6 cellular contexts compared by ENCODE assay signal in the genomic region with DNA sequence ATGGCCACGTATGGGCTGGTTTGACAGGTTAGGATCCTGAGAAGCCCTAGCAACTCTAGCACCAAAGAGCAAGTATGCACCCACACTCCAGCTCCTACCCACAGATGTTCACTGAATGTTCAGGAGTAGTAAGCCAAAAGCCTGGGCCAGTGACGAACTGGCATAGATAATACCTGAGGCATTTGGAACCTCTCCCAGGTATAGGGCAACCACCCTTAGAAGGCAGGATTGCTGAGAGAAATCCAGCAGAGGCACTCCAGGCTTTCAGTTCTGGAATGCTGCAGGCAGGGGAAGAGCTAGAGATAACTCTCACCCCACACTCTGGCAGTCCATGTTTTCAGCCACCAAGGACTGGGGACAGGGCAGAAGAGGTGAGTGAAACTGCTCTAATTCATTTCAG. TPM values are rescaled to one million over a fixed set of nuclear protein-coding genes. Genes with fewer than 3 reads are reported as not detected.
DNase-seq lines count a peak whose midpoint lies in the region; ATAC-seq, FAIRE-seq and TF ChIP-seq lines count a peak whose summit lies in the region.
"Not testable (repeated sequence)": the region's sequence is repeated elsewhere in the genome, so short reads cannot be mapped to it uniquely, and the experiment has no call there.

No MANE protein-coding gene starts in this region.

- peaks cover 12% of the 10 kb centered on the region for H3K9me3 Mint-ChIP-seq in MCF 10A (ENCODE audit: unreplicated experiment)

- FAIRE-seq in pancreas (lab: Jason Lieb, UNC), result not testable (repeated sequence)

- H3K27me3 Mint-ChIP-seq in MCF 10A (ENCODE audit: insufficient read depth, unreplicated experiment), result not testable (repeated sequence)

- intact Hi-C loops in MCF 10A (cut with micrococcal nuclease); Right ventricle myocardium inferior (cut with DNase I); heart right ventricle (cut with DNase I); right cardiac atrium (cut with DNase I); pancreas (cut with DNase I): not testable (repeated sequence)

- TF ChIP-seq CTCF in MCF 10A (IDR thresholded peaks at IDR 0.05; ENCODE audit: unreplicated experiment); heart right ventricle (IDR thresholded peaks at IDR 0.05); liver (IDR thresholded peaks at IDR 0.05; ENCODE audit: low read depth, low read length, missing input control); pancreas (IDR thresholded peaks at IDR 0.05): not testable (repeated sequence)

- H3K9me3 ChIP-seq in heart right ventricle, result peaks cover 0 to 20% (median 7%) of the 10 kb centered on the region in 11 donors
- H3K9me3 ChIP-seq in right cardiac atrium (ENCODE audit: control insufficient read depth, low read length); liver (ENCODE audit: control insufficient read depth in 4 of 4, low read length in 3 of 4); pancreas: not testable (repeated sequence)

- not testable (repeated sequence) for H3K9ac ChIP-seq in liver (ENCODE audit: low read depth in 1 of 2, low read length in 2 of 2)

- CTCF ChIA-PET in MCF 10A (lab: Yijun Ruan, JAX), result not testable (repeated sequence)

- not testable (repeated sequence) for H3K4me3 ChIP-seq in heart right ventricle; right cardiac atrium (ENCODE audit: low read length); liver (ENCODE audit: low read depth in 1 of 3, low read length in 3 of 3); pancreas

- H3K27me3 ChIP-seq in heart right ventricle; right cardiac atrium (ENCODE audit: control insufficient read depth, insufficient read depth); liver (ENCODE audit: control insufficient read depth in 4 of 4, insufficient read depth in 4 of 4, low read length in 3 of 4); pancreas: not testable (repeated sequence)

- POLR2A ChIA-PET in MCF 10A (lab: Yijun Ruan, JAX), result interaction anchor here (0.9 kb wide), 3 partner anchors 9 to 45 kb away, joined by 3 to 6 read pairs (median 3); no protein-coding TSS in a partner anchor

- peaks cover 0 to 20% (median 10%) of the 10 kb centered on the region in 9 donors for H3K4me1 ChIP-seq in heart right ventricle
- not testable (repeated sequence) for H3K4me1 ChIP-seq in right cardiac atrium (ENCODE audit: control insufficient read depth, insufficient read depth, low read length); liver (ENCODE audit: control insufficient read depth in 4 of 4, insufficient read depth in 4 of 4, low read length in 3 of 4); pancreas

- H3K4me3 Mint-ChIP-seq in MCF 10A (ENCODE audit: unreplicated experiment), result peak overlapping the region; percentile 31

- H3K27ac Mint-ChIP-seq in MCF 10A (ENCODE audit: low read depth, unreplicated experiment), result peak overlapping the region; percentile 59

- peaks cover 62% of the 10 kb centered on the region for H3K36me3 Mint-ChIP-seq in MCF 10A (ENCODE audit: insufficient read depth, unreplicated experiment)

- TF ChIP-seq RAD21 in liver (IDR thresholded peaks at IDR 0.05), result not testable (repeated sequence)

- BruUV-seq in MCF 10A (replicated peaks; lab: Mats Ljungman, UMichigan), result not testable (repeated sequence)

- peak overlapping the region in 3 of 10 donors; percentile 14 to 25 (median 15) for H3K27ac ChIP-seq in heart right ventricle
- H3K27ac ChIP-seq in right cardiac atrium (ENCODE audit: low read length); liver (ENCODE audit: low read depth in 1 of 2, low read length in 2 of 2); pancreas: not testable (repeated sequence)

- not testable (repeated sequence) for H3K4me1 Mint-ChIP-seq in MCF 10A (ENCODE audit: insufficient read depth, unreplicated experiment)

- peaks cover 0 to 16% (median 0%) of the 10 kb centered on the region in 9 donors for H3K36me3 ChIP-seq in heart right ventricle
- not testable (repeated sequence) for H3K36me3 ChIP-seq in liver (ENCODE audit: control insufficient read depth in 4 of 4, insufficient read depth in 3 of 4, low read depth in 1 of 4, low read length in 3 of 4); pancreas

- ATAC-seq in Right ventricle myocardium inferior (peak; percentile 88), heart right ventricle (peak; percentile 25 to 95 (median 85)), right cardiac atrium (peak; percentile 66 to 85), pancreas (peak in 3 of 4 donors; percentile 16 to 51 (median 22))

- WGBS in heart right ventricle, 2 donors, result 50 to 74% methylated on average over 1 to 2 of the region's 2 CpGs
- WGBS in right cardiac atrium, result 75% methylated on average over 2 of the region's 2 CpGs
- 35% methylated on average over 2 of the region's 2 CpGs for WGBS in liver
- 43 to 58% methylated on average over 2 of the region's 2 CpGs for WGBS in pancreas, 2 donors

- DNase-seq in MCF 10A (ENCODE audit: unreplicated experiment), result peak; percentile 25
- DNase-seq in Right ventricle myocardium inferior (ENCODE audit: missing footprints); right cardiac atrium; pancreas: not testable (repeated sequence)
- DNase-seq in heart right ventricle, result peak in 1 of 2 donors; percentile 9

TF ChIP-seq in liver, 16 proteins besides CTCF, POLR2A, EP300 and RAD21:
- peak in 1 of 2 donors; percentile 22 for TF ChIP-seq RXRA (IDR thresholded peaks at IDR 0.05)
- TF ChIP-seq SP1 (IDR thresholded peaks at IDR 0.05), result peak; percentile 12

RNA-seq across cellular contexts. Expression of a gene that starts 39.4 kb away (rescaled TPM):
- total RNA-seq in MCF 10A (2022), result 28.1 and 31.8 TPM in 2 replicates
- 13.5 TPM for total RNA-seq in Right ventricle myocardium inferior
- 10 to 100 TPM in 8 of 10 donors, 1 to 10 TPM in 2; 9.5 to 16.1 (median 11.6) TPM for total RNA-seq in heart right ventricle
- 10 to 100 TPM in 1 of 2 donors, 1 to 10 TPM in 1; 9.4 to 10.0 TPM for polyA plus RNA-seq in heart right ventricle
- 10 to 100 TPM; 15.4 to 24.6 (median 17.2) TPM for total RNA-seq in right cardiac atrium
- 7.4 TPM for polyA plus RNA-seq in right cardiac atrium
- total RNA-seq in liver, result 10 to 100 TPM; 11.7 to 39.5 TPM
- 10 to 100 TPM; 17.4 to 32.3 TPM for polyA plus RNA-seq in liver
- total RNA-seq in pancreas, result 10 to 100 TPM in 4 of 6 donors, 1 to 10 TPM in 2; 8.0 to 15.7 (median 10.7) TPM
- polyA plus RNA-seq in pancreas, result 10 to 100 TPM in 1 of 2 donors, 1 to 10 TPM in 1; 8.6 to 11.8 TPM

RNA-seq across cellular contexts. Expression of a gene that starts 39.8 kb away (rescaled TPM):
- total RNA-seq in MCF 10A (2022) (171 and 275 TPM in 2 replicates), Right ventricle myocardium inferior (104 TPM), heart right ventricle (100 to 1,000 TPM in 7 of 10 donors, 10 to 100 TPM in 3; 85.9 to 130 (median 119) TPM), right cardiac atrium (10 to 100 TPM; 85.7 to 94.5 (median 88.8) TPM), liver (100 to 1,000 TPM; 434 to 601 TPM), pancreas (10 to 100 TPM; 32.1 to 62.0 (median 47.9) TPM)
- polyA plus RNA-seq in heart right ventricle (10 to 100 TPM; 38.0 to 66.8 TPM), right cardiac atrium (54.6 TPM), liver (100 to 1,000 TPM; 335 to 400 TPM), pancreas (10 to 100 TPM; 24.1 to 40.7 TPM)

Comparison
In these comparisons a context has a peak if more than half of its experiments do, and no peak if none do; other contexts are left out.
1. ATAC-seq: peak in every context shown above with its lines; median percentile 88 in Right ventricle myocardium inferior; 85 in heart right ventricle; 76 in right cardiac atrium; 22 in pancreas.